ENCODE assay signal across 16 cellular contexts in genomic region chr9:94086961-94087360, GRCh38.
"Had no signal": no experiment of that assay in that cellular context is flagged by ENCODE, and none has a peak within 500 bp of the region (broad histone marks: within the 10 kb centered on the region; RNA-seq: fewer than 3 reads in every experiment).

No MANE protein-coding gene starts in this region.

- H3K4me3 Mint-ChIP-seq: activated naive CD8-positive, alpha-beta T cell; activated T-helper 1 cell treated with anti-CD3 and anti-CD28 coated beads, Interleukin-12 subunit alpha, Interleukin-12 subunit beta, Interleukin-2, Interleukin-4 antibody, amounts not matched to agents 30 ng/mL and 10 ng/mL and 1 ng/mL, durations not matched to agents 14 hours and 24 hours and 36 hours; T-helper 2 cell treated with Interferon-gamma antibody and Interleukin-4, amounts not matched to agents 5 μg/mL and 100 μg/mL, for 36 hours had no signal

- H3K9me3 Mint-ChIP-seq: activated T-helper 1 cell treated with anti-CD3 and anti-CD28 coated beads, Interleukin-12 subunit alpha, Interleukin-12 subunit beta, Interleukin-2, Interleukin-4 antibody, amounts not matched to agents 30 ng/mL and 10 ng/mL and 1 ng/mL, durations not matched to agents 14 hours and 24 hours and 36 hours; T-helper 2 cell treated with Interferon-gamma antibody and Interleukin-4, amounts not matched to agents 5 μg/mL and 100 μg/mL, for 36 hours had no signal

- H3K36me3 ChIP-seq: thoracic aorta, upper lobe of left lung had no signal

- H3K27ac Mint-ChIP-seq: activated naive CD8-positive, alpha-beta T cell; activated T-helper 1 cell treated with anti-CD3 and anti-CD28 coated beads, Interleukin-12 subunit alpha, Interleukin-12 subunit beta, Interleukin-2, Interleukin-4 antibody, amounts not matched to agents 30 ng/mL and 10 ng/mL and 1 ng/mL, durations not matched to agents 14 hours and 24 hours and 36 hours; T-helper 2 cell treated with Interferon-gamma antibody and Interleukin-4, amounts not matched to agents 5 μg/mL and 100 μg/mL, for 36 hours had no signal

- H3K79me2 ChIP-seq: hepatocyte had no signal

- H3K4me3 ChIP-seq: hepatocyte, lung, skin epidermis, thoracic aorta, upper lobe of left lung had no signal

- ATAC-seq: left colon had no signal

- H2AFZ ChIP-seq: hepatocyte had no signal

- H3K9me3 ChIP-seq: thoracic aorta, upper lobe of left lung had no signal

- H3K27ac ChIP-seq: hepatocyte, skin epidermis, thoracic aorta, upper lobe of left lung had no signal

- DNase-seq: activated CD4-positive, alpha-beta T cell treated with anti-CD3 and anti-CD28 coated beads, Interleukin-2, amount 50 U/mL, for 4 hours; activated T-cell treated with anti-CD3 and anti-CD28 coated beads for 4 hours; amniotic stem cell; islet precursor cell; left colon; occipital lobe; stimulated activated CD4-positive, alpha-beta T cell treated with anti-CD3 and anti-CD28 coated beads, Interleukin-4, amount 100 ng/mL, for 1 hour; upper lobe of left lung had no signal

- H3K27me3 ChIP-seq: hepatocyte, upper lobe of left lung had no signal

- FAIRE-seq: TTC549 had no signal

- H3K4me2 ChIP-seq: hepatocyte had no signal

- H3K27me3 Mint-ChIP-seq: activated naive CD8-positive, alpha-beta T cell had no signal
